3 cellular contexts compared by ENCODE assay signal in the genomic region with DNA sequence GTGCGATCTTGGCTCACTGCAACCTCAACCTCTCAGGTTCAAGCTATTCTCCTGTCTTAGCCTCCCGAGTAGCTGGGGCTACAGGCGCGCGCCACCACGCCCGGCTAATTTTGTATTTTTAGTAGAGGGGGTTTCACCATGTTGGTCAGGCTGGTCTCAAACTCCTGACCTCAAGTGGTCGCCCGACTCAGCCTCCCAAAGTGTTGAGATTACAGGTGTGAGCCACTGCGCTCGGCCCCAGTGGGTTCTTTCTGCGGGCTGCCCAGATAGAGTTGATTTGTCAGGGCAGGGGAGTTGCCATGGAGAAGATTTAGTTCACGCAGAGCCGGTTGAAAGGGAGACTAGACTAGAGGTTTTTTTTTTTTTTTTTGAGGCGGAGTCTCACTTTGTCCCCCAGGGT.
TF ChIP-seq lines count a peak whose summit lies in the region.

No MANE protein-coding gene starts in this region.

TF ChIP-seq in SK-N-SH, 30 proteins besides CTCF, POLR2A, EP300 and RAD21:
- no peak for TF ChIP-seq RXRA (IDR thresholded peaks at IDR 0.05; ENCODE audit: borderline replicate concordance, low read depth)
- no peak for TF ChIP-seq JUND (IDR thresholded peaks at IDR 0.05)
- TF ChIP-seq NRF1 (IDR thresholded peaks at IDR 0.05; ENCODE audit: low read depth, low read length) = no peak
- TF ChIP-seq, protein P1, sequence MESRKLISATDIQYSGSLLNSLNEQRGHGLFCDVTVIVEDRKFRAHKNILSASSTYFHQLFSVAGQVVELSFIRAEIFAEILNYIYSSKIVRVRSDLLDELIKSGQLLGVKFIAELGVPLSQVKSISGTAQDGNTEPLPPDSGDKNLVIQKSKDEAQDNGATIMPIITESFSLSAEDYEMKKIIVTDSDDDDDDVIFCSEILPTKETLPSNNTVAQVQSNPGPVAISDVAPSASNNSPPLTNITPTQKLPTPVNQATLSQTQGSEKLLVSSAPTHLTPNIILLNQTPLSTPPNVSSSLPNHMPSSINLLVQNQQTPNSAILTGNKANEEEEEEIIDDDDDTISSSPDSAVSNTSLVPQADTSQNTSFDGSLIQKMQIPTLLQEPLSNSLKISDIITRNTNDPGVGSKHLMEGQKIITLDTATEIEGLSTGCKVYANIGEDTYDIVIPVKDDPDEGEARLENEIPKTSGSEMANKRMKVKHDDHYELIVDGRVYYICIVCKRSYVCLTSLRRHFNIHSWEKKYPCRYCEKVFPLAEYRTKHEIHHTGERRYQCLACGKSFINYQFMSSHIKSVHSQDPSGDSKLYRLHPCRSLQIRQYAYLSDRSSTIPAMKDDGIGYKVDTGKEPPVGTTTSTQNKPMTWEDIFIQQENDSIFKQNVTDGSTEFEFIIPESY (IDR thresholded peaks at IDR 0.05; ENCODE audit: borderline replicate concordance, low read depth) = no peak
- TF ChIP-seq EZH2phosphoT487 (IDR thresholded peaks at IDR 0.05; ENCODE audit: borderline replicate concordance, low read depth) = no peak
- TF ChIP-seq CHD2 (IDR thresholded peaks at IDR 0.05; ENCODE audit: low read length, partially characterized antibody) = no peak
- no peak for TF ChIP-seq TEAD4 (IDR thresholded peaks at IDR 0.05; ENCODE audit: borderline replicate concordance, insufficient read depth)
- TF ChIP-seq, protein P2, sequence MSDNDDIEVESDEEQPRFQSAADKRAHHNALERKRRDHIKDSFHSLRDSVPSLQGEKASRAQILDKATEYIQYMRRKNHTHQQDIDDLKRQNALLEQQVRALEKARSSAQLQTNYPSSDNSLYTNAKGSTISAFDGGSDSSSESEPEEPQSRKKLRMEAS (IDR thresholded peaks at IDR 0.05; ENCODE audit: low read depth) = no peak
- no peak for TF ChIP-seq FOXJ3 (CRISPR knock-in tag; IDR thresholded peaks at IDR 0.05)
- TF ChIP-seq POLR2AphosphoS5 (IDR thresholded peaks at IDR 0.05; ENCODE audit: low read depth, low read length) = no peak
- TF ChIP-seq, protein P3, sequence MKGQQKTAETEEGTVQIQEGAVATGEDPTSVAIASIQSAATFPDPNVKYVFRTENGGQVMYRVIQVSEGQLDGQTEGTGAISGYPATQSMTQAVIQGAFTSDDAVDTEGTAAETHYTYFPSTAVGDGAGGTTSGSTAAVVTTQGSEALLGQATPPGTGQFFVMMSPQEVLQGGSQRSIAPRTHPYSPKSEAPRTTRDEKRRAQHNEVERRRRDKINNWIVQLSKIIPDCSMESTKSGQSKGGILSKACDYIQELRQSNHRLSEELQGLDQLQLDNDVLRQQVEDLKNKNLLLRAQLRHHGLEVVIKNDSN (IDR thresholded peaks at IDR 0.05; ENCODE audit: borderline replicate concordance, low read depth) = no peak
- no peak for TF ChIP-seq TAF1 (IDR thresholded peaks at IDR 0.05; ENCODE audit: borderline replicate concordance, low read depth, low read length)
- TF ChIP-seq GABPA (IDR thresholded peaks at IDR 0.05; ENCODE audit: low read depth) = no peak
- TF ChIP-seq, protein P4, sequence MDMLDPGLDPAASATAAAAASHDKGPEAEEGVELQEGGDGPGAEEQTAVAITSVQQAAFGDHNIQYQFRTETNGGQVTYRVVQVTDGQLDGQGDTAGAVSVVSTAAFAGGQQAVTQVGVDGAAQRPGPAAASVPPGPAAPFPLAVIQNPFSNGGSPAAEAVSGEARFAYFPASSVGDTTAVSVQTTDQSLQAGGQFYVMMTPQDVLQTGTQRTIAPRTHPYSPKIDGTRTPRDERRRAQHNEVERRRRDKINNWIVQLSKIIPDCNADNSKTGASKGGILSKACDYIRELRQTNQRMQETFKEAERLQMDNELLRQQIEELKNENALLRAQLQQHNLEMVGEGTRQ (IDR thresholded peaks at IDR 0.05; ENCODE audit: borderline replicate concordance, low read depth, low read length) = no peak

TF ChIP-seq in SK-N-SH treated with all-trans-retinoic acid at 6 μM for 48 hours, 23 proteins besides CTCF, POLR2A, EP300 and RAD21:
- no peak for TF ChIP-seq SNAI2 (CRISPR knock-in tag; IDR thresholded peaks at IDR 0.05)
- TF ChIP-seq ZNF565 (CRISPR knock-in tag; conservative IDR thresholded peaks at IDR 0.05; ENCODE audit: low read depth) = no peak
- TF ChIP-seq TOX (CRISPR knock-in tag; IDR thresholded peaks at IDR 0.05; ENCODE audit: borderline replicate concordance) = no peak
- no peak for TF ChIP-seq ESRRG (CRISPR knock-in tag; IDR thresholded peaks at IDR 0.05)
- TF ChIP-seq, protein P5, sequence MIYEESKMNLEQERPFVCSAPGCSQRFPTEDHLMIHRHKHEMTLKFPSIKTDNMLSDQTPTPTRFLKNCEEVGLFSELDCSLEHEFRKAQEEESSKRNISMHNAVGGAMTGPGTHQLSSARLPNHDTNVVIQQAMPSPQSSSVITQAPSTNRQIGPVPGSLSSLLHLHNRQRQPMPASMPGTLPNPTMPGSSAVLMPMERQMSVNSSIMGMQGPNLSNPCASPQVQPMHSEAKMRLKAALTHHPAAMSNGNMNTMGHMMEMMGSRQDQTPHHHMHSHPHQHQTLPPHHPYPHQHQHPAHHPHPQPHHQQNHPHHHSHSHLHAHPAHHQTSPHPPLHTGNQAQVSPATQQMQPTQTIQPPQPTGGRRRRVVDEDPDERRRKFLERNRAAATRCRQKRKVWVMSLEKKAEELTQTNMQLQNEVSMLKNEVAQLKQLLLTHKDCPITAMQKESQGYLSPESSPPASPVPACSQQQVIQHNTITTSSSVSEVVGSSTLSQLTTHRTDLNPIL (CRISPR knock-in tag; IDR thresholded peaks at IDR 0.05; ENCODE audit: low read depth) = no peak
- no peak for TF ChIP-seq ZFP30 (CRISPR knock-in tag; IDR thresholded peaks at IDR 0.05)

TF ChIP-seq in GM12878, 131 proteins besides CTCF, POLR2A, EP300 and RAD21:
- TF ChIP-seq, protein P6, sequence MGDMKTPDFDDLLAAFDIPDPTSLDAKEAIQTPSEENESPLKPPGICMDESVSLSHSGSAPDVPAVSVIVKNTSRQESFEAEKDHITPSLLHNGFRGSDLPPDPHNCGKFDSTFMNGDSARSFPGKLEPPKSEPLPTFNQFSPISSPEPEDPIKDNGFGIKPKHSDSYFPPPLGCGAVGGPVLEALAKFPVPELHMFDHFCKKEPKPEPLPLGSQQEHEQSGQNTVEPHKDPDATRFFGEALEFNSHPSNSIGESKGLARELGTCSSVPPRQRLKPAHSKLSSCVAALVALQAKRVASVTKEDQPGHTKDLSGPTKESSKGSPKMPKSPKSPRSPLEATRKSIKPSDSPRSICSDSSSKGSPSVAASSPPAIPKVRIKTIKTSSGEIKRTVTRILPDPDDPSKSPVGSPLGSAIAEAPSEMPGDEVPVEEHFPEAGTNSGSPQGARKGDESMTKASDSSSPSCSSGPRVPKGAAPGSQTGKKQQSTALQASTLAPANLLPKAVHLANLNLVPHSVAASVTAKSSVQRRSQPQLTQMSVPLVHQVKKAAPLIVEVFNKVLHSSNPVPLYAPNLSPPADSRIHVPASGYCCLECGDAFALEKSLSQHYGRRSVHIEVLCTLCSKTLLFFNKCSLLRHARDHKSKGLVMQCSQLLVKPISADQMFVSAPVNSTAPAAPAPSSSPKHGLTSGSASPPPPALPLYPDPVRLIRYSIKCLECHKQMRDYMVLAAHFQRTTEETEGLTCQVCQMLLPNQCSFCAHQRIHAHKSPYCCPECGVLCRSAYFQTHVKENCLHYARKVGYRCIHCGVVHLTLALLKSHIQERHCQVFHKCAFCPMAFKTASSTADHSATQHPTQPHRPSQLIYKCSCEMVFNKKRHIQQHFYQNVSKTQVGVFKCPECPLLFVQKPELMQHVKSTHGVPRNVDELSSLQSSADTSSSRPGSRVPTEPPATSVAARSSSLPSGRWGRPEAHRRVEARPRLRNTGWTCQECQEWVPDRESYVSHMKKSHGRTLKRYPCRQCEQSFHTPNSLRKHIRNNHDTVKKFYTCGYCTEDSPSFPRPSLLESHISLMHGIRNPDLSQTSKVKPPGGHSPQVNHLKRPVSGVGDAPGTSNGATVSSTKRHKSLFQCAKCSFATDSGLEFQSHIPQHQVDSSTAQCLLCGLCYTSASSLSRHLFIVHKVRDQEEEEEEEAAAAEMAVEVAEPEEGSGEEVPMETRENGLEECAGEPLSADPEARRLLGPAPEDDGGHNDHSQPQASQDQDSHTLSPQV (IDR thresholded peaks at IDR 0.05) = no peak
- TF ChIP-seq CREB1 (IDR thresholded peaks at IDR 0.05; ENCODE audit: low read depth) = no peak
- no peak for TF ChIP-seq MEF2B (IDR thresholded peaks at IDR 0.05; ENCODE audit: partially characterized antibody, poor library complexity, severe bottlenecking)
- TF ChIP-seq EGR1 (IDR thresholded peaks at IDR 0.05; ENCODE audit: borderline replicate concordance in 1 of 2, low read depth in 2 of 2, low read length in 2 of 2) = no peak
- TF ChIP-seq SP1 (IDR thresholded peaks at IDR 0.05; ENCODE audit: low read depth, low read length) = no peak
- TF ChIP-seq NR2F1 (conservative IDR thresholded peaks at IDR 0.05) = no peak
- TF ChIP-seq TBL1XR1 (IDR thresholded peaks at IDR 0.05; ENCODE audit: low read depth, low read length) = no peak
- no peak for TF ChIP-seq ZNF384 (IDR thresholded peaks at IDR 0.05; ENCODE audit: borderline replicate concordance, low read depth, low read length)
- no peak for TF ChIP-seq RB1 (IDR thresholded peaks at IDR 0.05; ENCODE audit: borderline replicate concordance)
- no peak for TF ChIP-seq ASH2L (IDR thresholded peaks at IDR 0.05; ENCODE audit: borderline replicate concordance, low read depth)
